8 cellular contexts compared by ENCODE assay signal in genomic region chr22:35801301-35801700, GRCh38.
DNase-seq lines count a peak whose midpoint lies in the region; ATAC-seq and TF ChIP-seq lines count a peak whose summit lies in the region.
"Not testable (repeated sequence)": the region's sequence is repeated elsewhere in the genome, so short reads cannot be mapped to it uniquely, and the experiment has no call there.

No MANE protein-coding gene starts in this region.

- not testable (repeated sequence) for H3K14ac ChIP-seq in IMR-90 (replicated peaks; ENCODE audit: low read depth, low read length)

- H3K23ac ChIP-seq in IMR-90 (ENCODE audit: low read depth, low read length), result not testable (repeated sequence)

- not testable (repeated sequence) for H2BK20ac ChIP-seq in IMR-90 (ENCODE audit: low read depth, low read length)

- CTCF ChIA-PET in AG04450 (lab: Charles Lee); HEK293 (lab: Yijun Ruan, JAX); IMR-90 (lab: Yijun Ruan, JAX); PC-3 (lab: Charles Lee); mammary epithelial cell (lab: Charles Lee; ENCODE audit: low non-redundant PET): not testable (repeated sequence)

- not testable (repeated sequence) for H2AK9ac ChIP-seq in IMR-90 (replicated peaks; ENCODE audit: low read depth, low read length, poor library complexity)

- not testable (repeated sequence) for H3K4me2 ChIP-seq in IMR-90 (ENCODE audit: low read depth, low read length); PC-3 (ENCODE audit: low read length); mammary epithelial cell (ENCODE audit: insufficient read depth, low read depth, low read length)

- H3K79me2 ChIP-seq in PC-3 (ENCODE audit: low read length), result peaks cover 86% of the 10 kb centered on the region
- H3K79me2 ChIP-seq in mammary epithelial cell (ENCODE audit: insufficient read depth, low read length), result peaks cover 87% of the 10 kb centered on the region

- POLR2A ChIA-PET in AG04450 (lab: Yijun Ruan, JAX); HEK293 (lab: Yijun Ruan, JAX); IMR-90 (lab: Charles Lee; ENCODE audit: unreplicated experiment); PC-3 (lab: Charles Lee; ENCODE audit: unreplicated experiment): not testable (repeated sequence)

- not testable (repeated sequence) for H3K18ac ChIP-seq in IMR-90 (ENCODE audit: low read depth, low read length)

- ATAC-seq in IMR-90 (ENCODE audit: low read depth) (peak; percentile 55; the same call in 1 of the 2 replicates), PC-3 (peak; percentile 78), esophagus mucosa (peak; percentile 56)

- H3K4me1 Mint-ChIP-seq in nephron progenitor cell, result not testable (repeated sequence)

- peaks cover 28% of the 10 kb centered on the region for H3K9me3 Mint-ChIP-seq in nephron progenitor cell

- not testable (repeated sequence) for H2AFZ ChIP-seq in IMR-90 (replicated peaks; ENCODE audit: low read length, poor library complexity); PC-3 (ENCODE audit: low read length); mammary epithelial cell (ENCODE audit: low read depth, low read length)

- H2BK120ac ChIP-seq in IMR-90 (ENCODE audit: low read depth, low read length), result not testable (repeated sequence)

- not testable (repeated sequence) for H3K36me3 ChIP-seq in HEK293 (ENCODE audit: control insufficient read depth in 2 of 2, insufficient read depth in 1 of 2, low read length in 2 of 2); mammary epithelial cell (ENCODE audit: insufficient read depth, low read length)
- H3K36me3 ChIP-seq in IMR-90 (ENCODE audit: control insufficient read depth, insufficient read depth, low read length) (peaks cover 13% of the 10 kb centered on the region), PC-3 (ENCODE audit: low read depth, low read length) (peaks cover 12% of the 10 kb centered on the region)

- H4K20me1 ChIP-seq in IMR-90 (ENCODE audit: insufficient read depth, low read length), result peaks cover 62% of the 10 kb centered on the region
- H4K20me1 ChIP-seq in PC-3 (ENCODE audit: low read length); mammary epithelial cell (ENCODE audit: insufficient read depth, low read length): not testable (repeated sequence)

- TF ChIP-seq RAD21 in IMR-90 (IDR thresholded peaks at IDR 0.05; ENCODE audit: low read length), result not testable (repeated sequence)

- TF ChIP-seq POLR2A in IMR-90 (IDR thresholded peaks at IDR 0.05; ENCODE audit: low read depth, low read length), result not testable (repeated sequence)

- not testable (repeated sequence) for H3K9ac ChIP-seq in IMR-90 (ENCODE audit: low read depth, low read length); PC-3 (ENCODE audit: low read length); mammary epithelial cell (ENCODE audit: insufficient read depth, low read length)

- H3K56ac ChIP-seq in IMR-90 (ENCODE audit: extremely low read depth, insufficient read depth, low read length), result not testable (repeated sequence)

- H4K91ac ChIP-seq in IMR-90 (ENCODE audit: insufficient read depth, low read depth, low read length), result not testable (repeated sequence)

- intact Hi-C loops in IMR-90 (cut with micrococcal nuclease); PC-3 (cut with micrococcal nuclease); mammary epithelial cell (cut with micrococcal nuclease): not testable (repeated sequence)

- in situ Hi-C loops in IMR-90 (cut with MboI; ENCODE audit: low sequenced_read_pairs); mammary epithelial cell (cut with MboI; ENCODE audit: low sequenced_read_pairs in 2 of 2): not testable (repeated sequence)

- not testable (repeated sequence) for H3K27ac ChIP-seq in AG04450 (ENCODE audit: low read depth, low read length); HEK293 (ENCODE audit: extremely low read depth, low read depth, low read length); IMR-90 (ENCODE audit: insufficient read depth, low read length); mammary epithelial cell (ENCODE audit: insufficient read depth, low read depth, low read length)
- H3K27ac ChIP-seq in PC-3 (ENCODE audit: low read length), result 0 out of 2 replicates have a peak overlapping the region, but pooled peaks have one; percentile 8

- H3K4me3 ChIP-seq in AG04450 (ENCODE audit: low read depth, low read length); HEK293 (ENCODE audit: low read depth, low read length); IMR-90 (ENCODE audit: insufficient read depth, low read depth, low read length); PC-3 (ENCODE audit: low read length); mammary epithelial cell (replicated peaks in 1 of 3; ENCODE audit: insufficient read depth in 1 of 3, low read depth in 2 of 3, low read length in 3 of 3): not testable (repeated sequence)

- H3K9me3 ChIP-seq in AG04450 (ENCODE audit: control insufficient read depth, insufficient read depth, low read length); HEK293 (ENCODE audit: control insufficient read depth, insufficient read depth, low read depth, low read length); IMR-90 (ENCODE audit: control insufficient read depth, insufficient read depth, low read length); PC-3 (ENCODE audit: low read length); mammary epithelial cell (replicated peaks; ENCODE audit: insufficient read depth, low read length): not testable (repeated sequence)

- not testable (repeated sequence) for H3K9me2 ChIP-seq in PC-3 (replicated peaks; ENCODE audit: low read length)

- H3F3A ChIP-seq in PC-3 (ENCODE audit: low read length, unreplicated experiment), result not testable (repeated sequence)

- not testable (repeated sequence) for H4K5ac ChIP-seq in IMR-90 (ENCODE audit: low read depth, low read length)

- DNase-seq in AG04450 (ENCODE audit: low read depth, low spot score), result peak; percentile 20
- DNase-seq in IMR-90, result peak; percentile 65
- peak; percentile 69 for DNase-seq in PC-3
- DNase-seq in mammary epithelial cell, result peak; percentile 24
- peak; percentile 67 for DNase-seq in iris pigment epithelial cell (ENCODE audit: low read depth)
- DNase-seq in nephron progenitor cell, result not testable (repeated sequence)

- not testable (repeated sequence) for BruUV-seq in IMR-90 (replicated peaks; lab: Mats Ljungman, UMichigan); PC-3 (replicated peaks; lab: Mats Ljungman, UMichigan); mammary epithelial cell (replicated peaks; lab: Mats Ljungman, UMichigan)

- H2BK5ac ChIP-seq in IMR-90 (ENCODE audit: low read depth, low read length, poor library complexity, severe bottlenecking), result not testable (repeated sequence)

- H3K27ac Mint-ChIP-seq in nephron progenitor cell, result peak overlapping the region; percentile 34

- not testable (repeated sequence) for TF ChIP-seq CTCF in AG04450 (IDR thresholded peaks at IDR 0.05; ENCODE audit: low read depth, low read length); HEK293 (tag by site-specific recombination; IDR thresholded peaks at IDR 0.05); IMR-90 (conservative IDR thresholded peaks at IDR 0.05; ENCODE audit: low read depth, low read length); PC-3 (conservative IDR thresholded peaks at IDR 0.05; ENCODE audit: low read depth, low read length); mammary epithelial cell (conservative IDR thresholded peaks at IDR 0.05 in 1 of 2, IDR thresholded peaks at IDR 0.05 in 1 of 2; ENCODE audit: extremely low read depth in 1 of 2, insufficient read depth in 1 of 2, low read depth in 1 of 2, low read length in 2 of 2); nephron progenitor cell (IDR thresholded peaks at IDR 0.05)

- dilution Hi-C loops in IMR-90 (cut with HindIII; ENCODE audit: low sequenced_read_pairs, unreplicated experiment); mammary epithelial cell (cut with HindIII; ENCODE audit: low sequenced_read_pairs): not testable (repeated sequence)

- H3K4me3 Mint-ChIP-seq in nephron progenitor cell, result not testable (repeated sequence)

- H3K9me1 ChIP-seq in IMR-90 (ENCODE audit: insufficient read depth, low read length), result not testable (repeated sequence)

- H3K79me1 ChIP-seq in IMR-90 (ENCODE audit: low read depth in 1 of 2, low read length in 2 of 2), result peaks cover 23 to 60% of the 10 kb centered on the region in 2 experiments; a peak in 3 of 4 replicates

- no CpG with 5 or more reads among the region's 3 CpGs for WGBS in IMR-90 (ENCODE audit: extremely low coverage in 2 of 2, insufficient read length in 1 of 2), 2 experiments
- WGBS in mammary epithelial cell (ENCODE audit: low coverage, missing lambda C conversion rate), result 97% methylated on average over 3 of the region's 3 CpGs

- not testable (repeated sequence) for H3K4ac ChIP-seq in IMR-90 (ENCODE audit: low read depth, low read length)

- H3K27me3 ChIP-seq in AG04450 (ENCODE audit: control insufficient read depth, insufficient read depth, low read length); IMR-90 (ENCODE audit: control insufficient read depth, insufficient read depth, low read length); PC-3 (ENCODE audit: low read length); mammary epithelial cell (ENCODE audit: insufficient read depth, low read length): not testable (repeated sequence)

- not testable (repeated sequence) for H4K8ac ChIP-seq in IMR-90 (ENCODE audit: low read depth in 2 of 2, low read length in 2 of 2)

- H2BK15ac ChIP-seq in IMR-90 (ENCODE audit: low read depth, low read length), result not testable (repeated sequence)

- not testable (repeated sequence) for H2AK5ac ChIP-seq in IMR-90 (ENCODE audit: low read depth, low read length)

- not testable (repeated sequence) for H3K4me1 ChIP-seq in HEK293 (ENCODE audit: control insufficient read depth, insufficient read depth, low read length); PC-3 (ENCODE audit: insufficient read depth, low read length); mammary epithelial cell (ENCODE audit: insufficient read depth, low read length)
- peaks cover 12% of the 10 kb centered on the region for H3K4me1 ChIP-seq in IMR-90 (ENCODE audit: control insufficient read depth, insufficient read depth, low read length)

- peaks cover 74% of the 10 kb centered on the region for H3K36me3 Mint-ChIP-seq in nephron progenitor cell (ENCODE audit: low read depth)

- not testable (repeated sequence) for H3K27me3 Mint-ChIP-seq in nephron progenitor cell (ENCODE audit: low read depth, poor library complexity)
